In the genomic region with DNA sequence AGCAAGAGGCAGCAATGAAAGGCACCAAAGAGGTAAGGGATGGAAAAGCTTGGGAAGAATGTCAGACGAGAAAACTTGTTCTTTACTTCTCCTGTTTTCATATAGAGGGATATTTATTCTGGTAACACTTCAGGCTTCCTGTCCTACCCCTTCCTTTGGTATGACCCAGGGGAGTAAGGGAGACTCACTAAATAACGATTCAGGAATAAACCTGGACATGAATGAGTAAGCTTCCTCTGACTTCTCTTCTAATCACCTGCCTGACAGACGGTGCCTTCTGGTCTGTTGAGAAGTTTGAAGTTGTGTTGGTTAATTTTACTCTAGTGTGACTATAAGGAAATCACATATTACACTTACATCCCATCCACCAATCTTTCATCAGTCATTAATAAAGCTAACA, we compare ENCODE assay signal across 18 cellular contexts.
DNase-seq lines count a peak whose midpoint lies in the region; ATAC-seq, FAIRE-seq and TF ChIP-seq lines count a peak whose summit lies in the region.
"Had no signal": no experiment of that assay in that cellular context is flagged by ENCODE, and none has a peak within 500 bp of the region (broad histone marks: within the 10 kb centered on the region; RNA-seq: fewer than 3 reads in every experiment).

No MANE protein-coding gene starts in this region.

- POLR2A ChIA-PET in H1 (lab: Charles Lee; ENCODE audit: partially characterized antibody) = no interaction called here

- H3K4ac ChIP-seq in H1 (replicated peaks; ENCODE audit: insufficient read length, low read depth, low read length) (no peak overlapping the region), neuronal stem cell (ENCODE audit: low read length) (no peak overlapping the region)

- H2BK12ac ChIP-seq in H1 (ENCODE audit: low read depth, low read length) (no peak overlapping the region), neuronal stem cell (ENCODE audit: low read length) (no peak overlapping the region)

- H3K36me3 Mint-ChIP-seq in activated naive CD8-positive, alpha-beta T cell treated with anti-CD3 and anti-CD28 coated beads, Interleukin-2, amount 50 U/mL, for 24 hours (ENCODE audit: low read depth) = no peaks in the 10 kb centered on the region

- H3K9ac ChIP-seq in H1 (replicated peaks in 1 of 4; ENCODE audit: extremely low read depth in 1 of 4, low read depth in 3 of 4, low read length in 3 of 4) (no peak overlapping the region), neuronal stem cell (ENCODE audit: low read depth, low read length, poor library complexity) (no peak overlapping the region)

- H3K27me3 Mint-ChIP-seq in activated naive CD8-positive, alpha-beta T cell treated with anti-CD3 and anti-CD28 coated beads, Interleukin-2, amount 50 U/mL, for 24 hours = no peaks in the 10 kb centered on the region
- H3K27me3 Mint-ChIP-seq: CD4-positive, alpha-beta T cell had no signal

- no peak overlapping the region for H3K56ac ChIP-seq in H1 (replicated peaks; ENCODE audit: insufficient read length, low read depth, low read length)

- no peak overlapping the region for H3K23ac ChIP-seq in H1 (ENCODE audit: insufficient read length)
- no peak overlapping the region for H3K23ac ChIP-seq in neuronal stem cell (ENCODE audit: low read depth, low read length, poor library complexity)

- H2BK15ac ChIP-seq in H1 (ENCODE audit: low read length) = no peak overlapping the region
- no peak overlapping the region for H2BK15ac ChIP-seq in neuronal stem cell (ENCODE audit: low read length)

- H4K5ac ChIP-seq in H1 (ENCODE audit: insufficient read length, low read depth, low read length) = no peak overlapping the region

- no peak overlapping the region for H4K91ac ChIP-seq in H1 (replicated peaks; ENCODE audit: insufficient read length, low read length)
- H4K91ac ChIP-seq in neuronal stem cell (ENCODE audit: low read depth, low read length, poor library complexity) = no peak overlapping the region

- WGBS in H1 (ENCODE audit: extremely low coverage in 1 of 2, insufficient coverage in 1 of 2, insufficient read length in 1 of 2, insufficient replicate concordance in 2 of 2, low coverage in 1 of 2, low lambda C conversion rate in 2 of 2, missing lambda C conversion rate in 1 of 2), 2 experiments = 90% methylated on average over 3 of the region's 3 CpGs; no CpG with 5 or more reads in 1 of the 2 experiments
- no CpG with 5 or more reads among the region's 3 CpGs for WGBS in neuronal stem cell (ENCODE audit: extremely low coverage in 2 of 2, insufficient read length in 2 of 2, insufficient replicate concordance in 1 of 2), 2 donors
- 37 to 43% methylated on average over 3 of the region's 3 CpGs for WGBS in pancreas, 2 donors

- H3K79me2 ChIP-seq in H1 (ENCODE audit: control insufficient read depth in 1 of 2, insufficient read depth in 2 of 2, low read length in 2 of 2) = no peaks in the 10 kb centered on the region

- H2BK5ac ChIP-seq in H1 (ENCODE audit: low read depth, low read length) (no peak overlapping the region), neuronal stem cell (ENCODE audit: low read length) (no peak overlapping the region)

- H2AK5ac ChIP-seq in H1 (ENCODE audit: low read depth, low read length) (no peak overlapping the region), neuronal stem cell (ENCODE audit: low read depth, low read length) (no peak overlapping the region)

- no peaks in the 10 kb centered on the region for H3K27me3 ChIP-seq in H1 (replicated peaks in 1 of 4; ENCODE audit: control insufficient read depth in 3 of 4, extremely low read depth in 1 of 4, insufficient read depth in 3 of 4, low read length in 3 of 4)
- no peaks in the 10 kb centered on the region for H3K27me3 ChIP-seq in neuronal stem cell (ENCODE audit: control insufficient read depth in 3 of 3, insufficient read depth in 3 of 3, low read depth in 1 of 3, low read length in 3 of 3)
- no peaks in the 10 kb centered on the region for H3K27me3 ChIP-seq in pancreas

- no peak for TF ChIP-seq CTCF in H1 (IDR thresholded peaks at IDR 0.05; ENCODE audit: control extremely low read depth in 1 of 3, insufficient read depth in 1 of 3, low read depth in 1 of 3, low read length in 3 of 3)
- no peak for TF ChIP-seq CTCF in pancreas (IDR thresholded peaks at IDR 0.05)

- H4K20me1 ChIP-seq in H1 (replicated peaks in 1 of 2; ENCODE audit: control insufficient read depth in 1 of 2, insufficient read depth in 2 of 2, low read length in 2 of 2) = no peaks in the 10 kb centered on the region

- H3K9me3 ChIP-seq in H1 (ENCODE audit: insufficient read depth in 2 of 2, low read depth in 1 of 2, low read length in 1 of 2) = no peaks in the 10 kb centered on the region
- H3K9me3 ChIP-seq in neuronal stem cell (replicated peaks in 1 of 2; ENCODE audit: control insufficient read depth in 2 of 2, insufficient read depth in 1 of 2, low read depth in 1 of 2, low read length in 2 of 2) = no peaks in the 10 kb centered on the region
- no peaks in the 10 kb centered on the region for H3K9me3 ChIP-seq in pancreas
- H3K9me3 ChIP-seq: A549, Caco-2, HAP-1 had no signal

- no peak overlapping the region for H3K27ac Mint-ChIP-seq in activated naive CD8-positive, alpha-beta T cell treated with anti-CD3 and anti-CD28 coated beads, Interleukin-2, amount 50 U/mL, for 24 hours
- H3K27ac Mint-ChIP-seq: CD4-positive, alpha-beta T cell; GM23338 had no signal

- TF ChIP-seq POLR2A in H1 (IDR thresholded peaks at IDR 0.05; ENCODE audit: control extremely low read depth in 1 of 2, low read depth in 2 of 2, low read length in 2 of 2) = no peak

- H3K27ac ChIP-seq in H1 (ENCODE audit: low read depth, low read length) (no peak overlapping the region), neuronal stem cell (replicated peaks; ENCODE audit: low read length) (no peak overlapping the region), pancreas (no peak overlapping the region)
- H3K27ac ChIP-seq: 22Rv1, A549, C4-2B had no signal

- CTCF ChIA-PET in H1 (lab: Charles Lee; ENCODE audit: partially characterized antibody) = no interaction called here

- H4K8ac ChIP-seq in H1 (ENCODE audit: extremely low read depth, insufficient read depth, low read length) (no peak overlapping the region), neuronal stem cell (ENCODE audit: low read depth, low read length) (no peak overlapping the region)

- H3K14ac ChIP-seq in H1 (ENCODE audit: insufficient read length) (no peak overlapping the region), neuronal stem cell (ENCODE audit: low read length) (no peak overlapping the region)

- intact Hi-C loops in pancreas (cut with DNase I) = no loop called here

- H2AFZ ChIP-seq in H1 (ENCODE audit: low read length) (peak overlapping the region; percentile 39; the same call in 1 of the 2 replicates), neuronal stem cell (ENCODE audit: low read length) (peak overlapping the region; percentile 15)
- H2AFZ ChIP-seq: GM23338 had no signal

- TF ChIP-seq EP300 in H1 (IDR thresholded peaks at IDR 0.05; ENCODE audit: borderline replicate concordance in 1 of 2, low read depth in 2 of 2, low read length in 2 of 2) = no peak

- FAIRE-seq in H1 (lab: Jason Lieb, UNC) (no peak), pancreas (lab: Jason Lieb, UNC) (no peak)
- FAIRE-seq: A549, D721Med had no signal

- no peak overlapping the region for H3K4me2 ChIP-seq in H1 (ENCODE audit: insufficient read depth in 1 of 2, low read depth in 2 of 2, low read length in 2 of 2)
- no peak overlapping the region for H3K4me2 ChIP-seq in neuronal stem cell (ENCODE audit: insufficient read depth, low read length, poor library complexity, severe bottlenecking)
- H3K4me2 ChIP-seq: A549, GM23338 had no signal

- H3K9me3 Mint-ChIP-seq in activated naive CD8-positive, alpha-beta T cell treated with anti-CD3 and anti-CD28 coated beads, Interleukin-2, amount 50 U/mL, for 24 hours = peaks cover 18% of the 10 kb centered on the region
- H3K9me3 Mint-ChIP-seq: GM23338 had no signal

- no peak overlapping the region for H3K4me3 Mint-ChIP-seq in activated naive CD8-positive, alpha-beta T cell treated with anti-CD3 and anti-CD28 coated beads, Interleukin-2, amount 50 U/mL, for 24 hours
- H3K4me3 Mint-ChIP-seq: CD4-positive, alpha-beta T cell; GM23338 had no signal

- H2BK120ac ChIP-seq in H1 (replicated peaks; ENCODE audit: low read depth, low read length) = no peak overlapping the region
- H2BK120ac ChIP-seq in neuronal stem cell (ENCODE audit: low read depth, low read length) = no peak overlapping the region

- H3K36me3 ChIP-seq in H1 (ENCODE audit: control insufficient read depth in 2 of 4, insufficient read depth in 4 of 4, low read length in 3 of 4) (no peaks in the 10 kb centered on the region), neuronal stem cell (replicated peaks in 1 of 2; ENCODE audit: control insufficient read depth in 2 of 2, insufficient read depth in 2 of 2, low read length in 2 of 2) (no peaks in the 10 kb centered on the region), pancreas (no peaks in the 10 kb centered on the region)
- H3K36me3 ChIP-seq: HAP-1 had no signal

- H3K4me3 ChIP-seq in H1 (ENCODE audit: extremely low read depth in 1 of 4, insufficient read depth in 2 of 4, low read depth in 3 of 4, low read length in 4 of 4) (no peak overlapping the region), neuronal stem cell (ENCODE audit: low read length in 2 of 2) (no peak overlapping the region), pancreas (no peak overlapping the region)
- H3K4me3 ChIP-seq: A549, GM23338, HAP-1 had no signal

- H3K79me1 ChIP-seq in H1 (ENCODE audit: low read depth, low read length) (no peaks in the 10 kb centered on the region), neuronal stem cell (ENCODE audit: low read depth, low read length) (no peaks in the 10 kb centered on the region)

- no peak overlapping the region for H3K18ac ChIP-seq in H1 (ENCODE audit: extremely low read depth, low read length)
- H3K18ac ChIP-seq in neuronal stem cell (ENCODE audit: low read length) = no peak overlapping the region

- H3K4me1 ChIP-seq in H1 (replicated peaks in 1 of 4; ENCODE audit: control insufficient read depth in 3 of 4, insufficient read depth in 4 of 4, low read length in 3 of 4) (no peaks in the 10 kb centered on the region), neuronal stem cell (ENCODE audit: control insufficient read depth in 2 of 2, insufficient read depth in 1 of 2, low read depth in 1 of 2, low read length in 2 of 2) (peaks cover 2 to 3% of the 10 kb centered on the region in 2 donors), pancreas (no peaks in the 10 kb centered on the region)
- H3K4me1 ChIP-seq: A549, Caco-2, HAP-1 had no signal

- DNase-seq in DMS 273 (lab: John Stamatoyannopoulos, UW; ENCODE audit: unreplicated experiment) (peak; percentile 11), DMS 273 treated with DMSO at 0.1 percent for 48 hours (lab: John Stamatoyannopoulos, UW) (no peak), NCI-H226 (peak; percentile 67), H1 (ENCODE audit: low read depth in 1 of 2, low spot score in 2 of 2) (no peak), neuronal stem cell (ENCODE audit: low spot score) (no peak), pancreas (no peak)
- no peak for DNase-seq in activated naive CD8-positive, alpha-beta T cell treated with anti-CD3 and anti-CD28 coated beads, Interleukin-2, amount 50 U/mL, for 24 hours
- DNase-seq: AML-193; Caco-2; CD4-positive, alpha-beta T cell; DMS79 treated with DMSO at 0.1 percent for 48 hours; GF-D8 had no signal

- H3K4me1 Mint-ChIP-seq in activated naive CD8-positive, alpha-beta T cell treated with anti-CD3 and anti-CD28 coated beads, Interleukin-2, amount 50 U/mL, for 24 hours = no peaks in the 10 kb centered on the region

- TF ChIP-seq RAD21 in H1 (IDR thresholded peaks at IDR 0.05 in 1 of 2, conservative IDR thresholded peaks at IDR 0.05 in 1 of 2; ENCODE audit: low read depth in 2 of 2, low read length in 2 of 2) = no peak

- no peaks in the 10 kb centered on the region for H3K23me2 ChIP-seq in H1 (ENCODE audit: low read depth, low read length)

- H2BK20ac ChIP-seq in H1 (ENCODE audit: low read length) = no peak overlapping the region

- ATAC-seq in activated naive CD8-positive, alpha-beta T cell treated with anti-CD3 and anti-CD28 coated beads, Interleukin-2, amount 50 U/mL, for 24 hours = no peak
- no peak for ATAC-seq in pancreas
- ATAC-seq: A549, GM23338 had no signal

Comparison
In these comparisons a context has a peak if more than half of its experiments do, and no peak if none do; other contexts are left out.
1. DNase-seq: peak in DMS 273 (single experiment) and NCI-H226 (single experiment); none in DMS 273 treated with DMSO at 0.1 percent for 48 hours (single experiment), H1 (0 of 2), neuronal stem cell (single experiment), activated naive CD8-positive, alpha-beta T cell treated with anti-CD3 and anti-CD28 coated beads, Interleukin-2, amount 50 U/mL, for 24 hours (single experiment) and pancreas (0 of 6).